In genomic region chr15:89430530-89431341, GRCh38 we compare ENCODE assay signal across 1 cellular context.
TF ChIP-seq lines count a peak whose summit lies in the region.

No MANE protein-coding gene starts in this region.

TF ChIP-seq in K562, 482 proteins besides CTCF, POLR2A, EP300 and RAD21 (continued from another document and continues in another):
- TF ChIP-seq CTCFL (IDR thresholded peaks at IDR 0.05; ENCODE audit: borderline replicate concordance, insufficient read depth, low read depth, low read length, poor library complexity, severe bottlenecking), result no peak
- no peak for TF ChIP-seq SMAD1 (IDR thresholded peaks at IDR 0.05; ENCODE audit: low read depth, low read length, partially characterized antibody)
- TF ChIP-seq ZNF277 (CRISPR knock-in tag; IDR thresholded peaks at IDR 0.05; ENCODE audit: borderline replicate concordance), result no peak
- TF ChIP-seq GMEB1 (CRISPR knock-in tag; IDR thresholded peaks at IDR 0.05), result no peak
- TF ChIP-seq ZFP36 (IDR thresholded peaks at IDR 0.05; ENCODE audit: low read depth, low read length, partially characterized antibody), result no peak
- no peak for TF ChIP-seq TFAM (CRISPR knock-in tag; conservative IDR thresholded peaks at IDR 0.05)
- TF ChIP-seq NONO (IDR thresholded peaks at IDR 0.05; ENCODE audit: low read depth in 2 of 2, low read length in 1 of 2), result no peak
- TF ChIP-seq ZNF511 (CRISPR knock-in tag; IDR thresholded peaks at IDR 0.05), result no peak
- no peak for TF ChIP-seq ELK1 (CRISPR knock-in tag; IDR thresholded peaks at IDR 0.05)
- no peak for TF ChIP-seq E2F3 (CRISPR knock-in tag; IDR thresholded peaks at IDR 0.05)
- no peak for TF ChIP-seq ZNF589 (CRISPR knock-in tag; IDR thresholded peaks at IDR 0.05; ENCODE audit: low read depth)
- TF ChIP-seq PHB (CRISPR knock-in tag; IDR thresholded peaks at IDR 0.05), result no peak
- TF ChIP-seq ZNF354B (CRISPR knock-in tag; IDR thresholded peaks at IDR 0.05), result no peak
- no peak for TF ChIP-seq ELF1 (tag; IDR thresholded peaks at IDR 0.05)
- no peak for TF ChIP-seq TRIM28 (IDR thresholded peaks at IDR 0.05)
- no peak for TF ChIP-seq SRF (CRISPR knock-in tag; IDR thresholded peaks at IDR 0.05)
- no peak for TF ChIP-seq CHD2 (IDR thresholded peaks at IDR 0.05; ENCODE audit: low read depth, low read length)
- no peak for TF ChIP-seq ZNF253 (CRISPR knock-in tag; conservative IDR thresholded peaks at IDR 0.05)
- no peak for TF ChIP-seq HOXB6 (CRISPR knock-in tag; IDR thresholded peaks at IDR 0.05; ENCODE audit: borderline replicate concordance)
- TF ChIP-seq MYBL2 (IDR thresholded peaks at IDR 0.05; ENCODE audit: low read depth), result no peak
- TF ChIP-seq MYBL2 (CRISPR knock-in tag; IDR thresholded peaks at IDR 0.05; ENCODE audit: borderline replicate concordance), result no peak
- peak; percentile 85 for TF ChIP-seq SMC3 (conservative IDR thresholded peaks at IDR 0.05; ENCODE audit: insufficient read depth, low read depth, low read length)
- TF ChIP-seq E2F1 (CRISPR knock-in tag; IDR thresholded peaks at IDR 0.05), result 0 out of 2 replicates have a peak, but pooled peaks have one; percentile 27
- TF ChIP-seq SMARCA5 (IDR thresholded peaks at IDR 0.05), result peak; percentile 68; the same call in 1 of the 2 replicates
- 0 out of 2 replicates have a peak, but pooled peaks have one; percentile 37 for TF ChIP-seq HLTF (IDR thresholded peaks at IDR 0.05)
- TF ChIP-seq MLX (CRISPR knock-in tag; conservative IDR thresholded peaks at IDR 0.05), result no peak
- TF ChIP-seq HNRNPL (IDR thresholded peaks at IDR 0.05; ENCODE audit: low read depth, low read length), result no peak
- TF ChIP-seq ZKSCAN1 (IDR thresholded peaks at IDR 0.05; ENCODE audit: low read depth, low read length), result no peak
- TF ChIP-seq COPS2 (conservative IDR thresholded peaks at IDR 0.05), result no peak
- no peak for TF ChIP-seq KDM2B (CRISPR knock-in tag; IDR thresholded peaks at IDR 0.05)
- no peak for TF ChIP-seq BRF1 (IDR thresholded peaks at IDR 0.05; ENCODE audit: borderline replicate concordance, extremely low read depth, insufficient read length)
- TF ChIP-seq FOXK1 (CRISPR knock-in tag; IDR thresholded peaks at IDR 0.05; ENCODE audit: borderline replicate concordance), result no peak
- TF ChIP-seq VEZF1 (CRISPR knock-in tag; IDR thresholded peaks at IDR 0.05), result no peak
- TF ChIP-seq BMI1 (IDR thresholded peaks at IDR 0.05; ENCODE audit: low read length), result no peak
- no peak for TF ChIP-seq HDAC6 (IDR thresholded peaks at IDR 0.05; ENCODE audit: low read depth, low read length)
- no peak for TF ChIP-seq CEBPB (tag; IDR thresholded peaks at IDR 0.05)
- no peak for TF ChIP-seq ZNF830 (CRISPR knock-in tag; IDR thresholded peaks at IDR 0.05)
- TF ChIP-seq SRSF3 (IDR thresholded peaks at IDR 0.05; ENCODE audit: insufficient read depth, low read length), result no peak
- TF ChIP-seq HDGF (IDR thresholded peaks at IDR 0.05), result no peak
- TF ChIP-seq ZNF778 (CRISPR knock-in tag; IDR thresholded peaks at IDR 0.05), result no peak
- no peak for TF ChIP-seq SRSF9 (IDR thresholded peaks at IDR 0.05; ENCODE audit: borderline replicate concordance, low read depth, low read length)
- no peak for TF ChIP-seq TCF15 (CRISPR knock-in tag; IDR thresholded peaks at IDR 0.05)
- no peak for TF ChIP-seq RNF2 (IDR thresholded peaks at IDR 0.05)
- no peak for TF ChIP-seq RUNX1 (IDR thresholded peaks at IDR 0.05; ENCODE audit: low read depth)
- no peak for TF ChIP-seq MBD1 (CRISPR knock-in tag; IDR thresholded peaks at IDR 0.05)
- TF ChIP-seq ZBTB1 (CRISPR knock-in tag; IDR thresholded peaks at IDR 0.05; ENCODE audit: borderline replicate concordance, low read depth), result no peak
- 0 out of 4 replicates have a peak, but pooled peaks of 1 of the 2 experiments have one; percentile 17 for TF ChIP-seq RCOR1 (IDR thresholded peaks at IDR 0.05; ENCODE audit: borderline replicate concordance in 1 of 2, low read depth in 2 of 2, low read length in 2 of 2)
- TF ChIP-seq ZNF408 (CRISPR knock-in tag; IDR thresholded peaks at IDR 0.05; ENCODE audit: low read depth), result no peak
- no peak for TF ChIP-seq ZNF121 (CRISPR knock-in tag; conservative IDR thresholded peaks at IDR 0.05)
- peak in 1 of 2 experiments; percentile 19 for TF ChIP-seq E2F6 (IDR thresholded peaks at IDR 0.05; ENCODE audit: borderline replicate concordance in 1 of 2, extremely low read depth in 1 of 2, insufficient read depth in 1 of 2, insufficient read length in 1 of 2, low read depth in 1 of 2, low read length in 1 of 2, poor library complexity in 1 of 2, severe bottlenecking in 1 of 2)
- TF ChIP-seq TEAD1 (CRISPR knock-in tag; IDR thresholded peaks at IDR 0.05), result no peak
- TF ChIP-seq ZNF311 (CRISPR knock-in tag; IDR thresholded peaks at IDR 0.05), result no peak
- no peak for TF ChIP-seq GATA2 (CRISPR knock-in tag; IDR thresholded peaks at IDR 0.05)
- no peak for TF ChIP-seq NKRF (IDR thresholded peaks at IDR 0.05; ENCODE audit: borderline replicate concordance)
- TF ChIP-seq THRB (CRISPR knock-in tag; conservative IDR thresholded peaks at IDR 0.05), result no peak
